ENCODE assay signal across 18 cellular contexts in the genomic region with DNA sequence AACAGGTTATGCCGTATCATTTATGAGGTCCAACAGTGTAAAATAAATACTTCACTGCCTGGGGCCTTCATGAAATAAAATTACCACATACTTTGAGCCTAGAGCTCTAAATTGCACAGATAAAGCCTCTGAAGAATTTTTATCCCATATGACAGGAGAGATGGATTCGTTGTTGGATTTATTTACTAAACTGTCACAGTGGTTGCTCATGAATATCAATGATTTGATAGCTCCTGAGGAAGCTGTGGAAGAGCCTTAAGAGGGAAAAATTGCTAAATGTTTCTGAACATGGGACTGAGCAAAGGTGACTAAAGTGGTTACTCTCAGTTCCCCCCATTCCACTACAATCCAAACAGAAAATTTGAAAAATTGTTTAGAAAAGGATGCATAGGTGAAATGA.
DNase-seq lines count a peak whose midpoint lies in the region; TF ChIP-seq lines count a peak whose summit lies in the region.
"Had no signal": no experiment of that assay in that cellular context is flagged by ENCODE, and none has a peak within 500 bp of the region (broad histone marks: within the 10 kb centered on the region; RNA-seq: fewer than 3 reads in every experiment).

No MANE protein-coding gene starts in this region.

- intact Hi-C loops in esophagus muscularis mucosa (cut with DNase I) = no loop called here

- no peaks in the 10 kb centered on the region for H3K36me3 ChIP-seq in esophagus muscularis mucosa
- H3K36me3 ChIP-seq: BLaER1, HAP-1 had no signal

- TF ChIP-seq POLR2A in esophagus muscularis mucosa (IDR thresholded peaks at IDR 0.05; ENCODE audit: low read depth) = no peak

- no peak overlapping the region for H3K4me3 ChIP-seq in esophagus muscularis mucosa
- H3K4me3 ChIP-seq: BLaER1, HAP-1 had no signal

- no peak for TF ChIP-seq CTCF in esophagus muscularis mucosa (IDR thresholded peaks at IDR 0.05)

- H3K9me3 ChIP-seq in esophagus muscularis mucosa = no peaks in the 10 kb centered on the region
- H3K9me3 ChIP-seq: BLaER1, Caco-2, HAP-1 had no signal

- 74% methylated on average over 2 of the region's 2 CpGs for WGBS in esophagus muscularis mucosa

- peak; percentile 39 for DNase-seq in NCI-H1105 treated with DMSO at 0.1 percent for 48 hours (lab: John Stamatoyannopoulos, UW)
- no peak for DNase-seq in NCI-H1105 (lab: John Stamatoyannopoulos, UW)
- DNase-seq in M059J (ENCODE audit: low read depth) = peak; percentile 32
- DNase-seq in esophagus muscularis mucosa (ENCODE audit: extremely low spot score) = peak; percentile 3
- no peak for DNase-seq in RKO (ENCODE audit: low spot score)
- no peak for DNase-seq in RPMI8226
- DNase-seq: Caco-2; CD4-positive, CD25-positive, alpha-beta regulatory T cell; CD8-positive, alpha-beta T cell; DMS153; DMS79 treated with DMSO at 0.1 percent for 48 hours; GF-D8; GOT3; HFFc6 had no signal

- H3K27ac ChIP-seq in esophagus muscularis mucosa (replicated peaks in 1 of 4) = no peak overlapping the region
- H3K27ac ChIP-seq: 22Rv1, BLaER1, C4-2B had no signal

- H3K4me1 ChIP-seq in esophagus muscularis mucosa = peaks cover 0 to 5% (median 0%) of the 10 kb centered on the region in 4 donors
- H3K4me1 ChIP-seq: BLaER1, Caco-2, HAP-1 had no signal

- TF ChIP-seq EP300 in esophagus muscularis mucosa (IDR thresholded peaks at IDR 0.05) = no peak

- H3K27me3 ChIP-seq in esophagus muscularis mucosa = no peaks in the 10 kb centered on the region
- H3K27me3 ChIP-seq: BLaER1 had no signal

Comparison
In these comparisons a context has a peak if more than half of its experiments do, and no peak if none do; other contexts are left out.
1. DNase-seq: peak in NCI-H1105 treated with DMSO at 0.1 percent for 48 hours (single experiment), M059J (single experiment) and esophagus muscularis mucosa (single experiment); none in NCI-H1105 (single experiment), RKO (single experiment) and RPMI8226 (single experiment).